Comparison of ENCODE assay signal across 8 cellular contexts in the genomic region with DNA sequence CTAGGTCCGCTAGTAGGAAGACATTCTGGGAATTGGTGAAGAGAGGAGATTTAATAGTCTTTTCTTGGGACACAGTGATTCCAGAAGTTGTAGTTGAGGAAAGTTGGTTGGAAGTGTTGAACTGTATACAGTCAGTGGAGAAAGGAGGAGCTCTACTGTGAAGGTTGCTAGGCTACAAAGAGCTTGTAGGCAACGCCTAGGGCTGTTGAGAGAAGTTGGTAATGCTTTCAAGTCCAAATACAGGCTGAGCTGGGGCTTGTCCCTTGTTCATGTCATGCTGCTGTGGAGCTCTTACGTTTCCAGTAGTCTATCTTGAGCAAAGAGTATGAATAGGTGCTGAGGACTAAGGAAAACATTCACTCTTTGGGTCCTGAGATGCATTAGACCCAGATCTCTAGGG. TPM values are rescaled to one million over a fixed set of nuclear protein-coding genes. Genes with fewer than 3 reads are reported as not detected.
DNase-seq lines count a peak whose midpoint lies in the region; ATAC-seq and TF ChIP-seq lines count a peak whose summit lies in the region.

No MANE protein-coding gene starts in this region.

- peak overlapping the region; percentile 83 for H3K4me3 Mint-ChIP-seq in activated CD4-positive, alpha-beta T cell treated with anti-CD3 and anti-CD28 coated beads, Interleukin-2, amount 10 ng/mL, durations not matched to agents 24 days and 14 days

- ATAC-seq in Right ventricle myocardium superior (ENCODE audit: poor library complexity) (peak; percentile 85), HG03025 (IDR thresholded peaks at IDR 0.05; ENCODE audit: low FRiP score, unreplicated experiment) (no peak), HG03469 (IDR thresholded peaks at IDR 0.05; ENCODE audit: unreplicated experiment) (no peak), GM18861 (IDR thresholded peaks at IDR 0.05; ENCODE audit: unreplicated experiment) (no peak)

- H3K4me3 ChIP-seq in skeletal muscle cell (ENCODE audit: low read depth, low read length): peak overlapping the region; percentile 89

- intact Hi-C loops in activated CD4-positive, alpha-beta T cell treated with anti-CD3 and anti-CD28 coated beads, Interleukin-2, amount 10 ng/mL, durations not matched to agents 24 days and 14 days (cut with micrococcal nuclease): loop anchor here (5.0 kb wide), 1 partner anchor 87 kb away; no protein-coding TSS in a partner anchor
- intact Hi-C loops in Right ventricle myocardium superior (cut with DNase I): no loop called here

- H3K27ac Mint-ChIP-seq in activated CD4-positive, alpha-beta T cell treated with anti-CD3 and anti-CD28 coated beads, Interleukin-2, amount 10 ng/mL, durations not matched to agents 24 days and 14 days: peak overlapping the region; percentile 70

- peak; percentile 65 for DNase-seq in activated CD4-positive, alpha-beta T cell treated with anti-CD3 and anti-CD28 coated beads, Interleukin-2, amount 10 ng/mL, durations not matched to agents 24 days and 14 days
- no peak for DNase-seq in activated CD4-positive, alpha-beta T cell treated with anti-CD3 and anti-CD28 coated beads for 4 hours
- DNase-seq in Right ventricle myocardium superior: no peak
- no peak for DNase-seq in skeletal muscle cell (ENCODE audit: low read depth)

- peaks cover 2% of the 10 kb centered on the region for H3K36me3 Mint-ChIP-seq in activated CD4-positive, alpha-beta T cell treated with anti-CD3 and anti-CD28 coated beads, Interleukin-2, amount 10 ng/mL, durations not matched to agents 24 days and 14 days (ENCODE audit: low read depth)

- H3K9me3 Mint-ChIP-seq in activated CD4-positive, alpha-beta T cell treated with anti-CD3 and anti-CD28 coated beads, Interleukin-2, amount 10 ng/mL, durations not matched to agents 24 days and 14 days: no peaks in the 10 kb centered on the region

- H3K27ac ChIP-seq in VCaP: peak overlapping the region; percentile 88; the same call in 1 of the 2 replicates

- peaks cover 28% of the 10 kb centered on the region for H3K4me1 Mint-ChIP-seq in activated CD4-positive, alpha-beta T cell treated with anti-CD3 and anti-CD28 coated beads, Interleukin-2, amount 10 ng/mL, durations not matched to agents 24 days and 14 days

- TF ChIP-seq CTCF in VCaP (conservative IDR thresholded peaks at IDR 0.05): no peak

- peaks cover 7% of the 10 kb centered on the region for H3K27me3 Mint-ChIP-seq in activated CD4-positive, alpha-beta T cell treated with anti-CD3 and anti-CD28 coated beads, Interleukin-2, amount 10 ng/mL, durations not matched to agents 24 days and 14 days

RNA-seq across cellular contexts. Expression of gene TBCEL, which starts 1.1 kb away (rescaled TPM):
- 8.7 and 9.6 TPM in 2 replicates for total RNA-seq in activated CD4-positive, alpha-beta T cell treated with anti-CD3 and anti-CD28 coated beads, Interleukin-2, amount 10 ng/mL, durations not matched to agents 24 days and 14 days
- total RNA-seq in Right ventricle myocardium superior: 21.1 TPM
